In genomic region chr3:108589081-108589997, GRCh38 we compare ENCODE assay signal across 8 cellular contexts. TPM values are rescaled to one million over a fixed set of nuclear protein-coding genes. Genes with fewer than 3 reads are reported as not detected.
A peak's percentile ranks its signal among the peaks of the same experiment; 100 is the strongest.
DNase-seq lines count a peak whose midpoint lies in the region; ATAC-seq, FAIRE-seq and TF ChIP-seq lines count a peak whose summit lies in the region.

Gene CIP2A, minus strand, starts transcription at chr3:108589438. Its CDS starts 63 bp downstream, at chr3:108589375.
A gene with protein sequence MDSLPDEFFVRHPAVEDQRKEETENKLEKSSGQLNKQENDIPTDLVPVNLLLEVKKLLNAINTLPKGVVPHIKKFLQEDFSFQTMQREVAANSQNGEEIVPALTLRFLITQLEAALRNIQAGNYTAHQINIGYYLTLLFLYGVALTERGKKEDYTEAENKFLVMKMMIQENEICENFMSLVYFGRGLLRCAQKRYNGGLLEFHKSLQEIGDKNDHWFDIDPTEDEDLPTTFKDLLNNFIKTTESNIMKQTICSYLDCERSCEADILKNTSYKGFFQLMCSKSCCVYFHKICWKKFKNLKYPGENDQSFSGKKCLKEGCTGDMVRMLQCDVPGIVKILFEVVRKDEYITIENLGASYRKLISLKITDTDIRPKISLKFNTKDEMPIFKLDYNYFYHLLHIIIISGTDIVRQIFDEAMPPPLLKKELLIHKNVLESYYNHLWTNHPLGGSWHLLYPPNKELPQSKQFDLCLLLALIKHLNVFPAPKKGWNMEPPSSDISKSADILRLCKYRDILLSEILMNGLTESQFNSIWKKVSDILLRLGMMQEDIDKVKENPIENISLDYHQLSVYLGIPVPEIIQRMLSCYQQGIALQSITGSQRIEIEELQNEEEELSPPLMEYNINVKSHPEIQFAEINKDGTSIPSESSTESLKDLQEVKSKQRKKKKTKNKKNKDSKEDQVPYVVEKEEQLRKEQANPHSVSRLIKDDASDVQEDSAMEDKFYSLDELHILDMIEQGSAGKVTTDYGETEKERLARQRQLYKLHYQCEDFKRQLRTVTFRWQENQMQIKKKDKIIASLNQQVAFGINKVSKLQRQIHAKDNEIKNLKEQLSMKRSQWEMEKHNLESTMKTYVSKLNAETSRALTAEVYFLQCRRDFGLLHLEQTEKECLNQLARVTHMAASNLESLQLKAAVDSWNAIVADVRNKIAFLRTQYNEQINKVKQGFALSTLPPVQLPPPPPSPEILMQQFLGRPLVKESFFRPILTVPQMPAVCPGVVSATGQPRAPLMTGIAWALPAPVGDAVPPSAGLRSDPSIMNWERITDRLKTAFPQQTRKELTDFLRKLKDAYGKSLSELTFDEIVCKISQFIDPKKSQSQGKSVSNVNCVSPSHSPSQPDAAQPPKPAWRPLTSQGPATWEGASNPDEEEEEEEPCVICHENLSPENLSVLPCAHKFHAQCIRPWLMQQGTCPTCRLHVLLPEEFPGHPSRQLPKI (plus strand): TSS chr3:108589722. CDS start chr3:108605407, 15,685 bp downstream.

- intact Hi-C loops in Caco-2 (cut with micrococcal nuclease; ENCODE audit: unreplicated experiment), result loop anchor here (1.0 kb wide), 1 partner anchor 34 kb away; no protein-coding TSS in a partner anchor

- peak; percentile 93 for ATAC-seq in GM21381 (IDR thresholded peaks at IDR 0.05; ENCODE audit: unreplicated experiment)
- ATAC-seq in effector memory CD8-positive, alpha-beta T cell (replicated peaks), result peak; percentile 75

- peaks cover 11% of the 10 kb centered on the region for H3K36me3 Mint-ChIP-seq in Caco-2 (ENCODE audit: insufficient read depth, unreplicated experiment)
- H3K36me3 Mint-ChIP-seq in effector memory CD8-positive, alpha-beta T cell (ENCODE audit: insufficient read depth), result peaks cover 18% of the 10 kb centered on the region

- DNase-seq in Caco-2, result peak; percentile 95 to 97
- peak; percentile 86 for DNase-seq in HTR-8/SVneo (ENCODE audit: insufficient read length, low spot score)
- DNase-seq in NOMO-1 treated with DMSO at 0.1 percent for 48 hours (lab: John Stamatoyannopoulos, UW; ENCODE audit: unreplicated experiment), result peak; percentile 83
- peak; percentile 68 to 83 (median 72) for DNase-seq in activated CD8-positive, alpha-beta memory T cell treated with anti-CD3 and anti-CD28 coated beads for 48 hours (ENCODE audit: low read depth in 2 of 3, low spot score in 2 of 3)
- DNase-seq in effector memory CD8-positive, alpha-beta T cell, result peak; percentile 80 to 89 (median 81)
- DNase-seq in medulla oblongata (ENCODE audit: extremely low spot score), result peak; percentile 89
- peak; percentile 64 to 82 (median 76) for DNase-seq in stimulated activated CD4-positive, alpha-beta T cell treated with anti-CD3 and anti-CD28 coated beads, TNF-alpha, amount 100 ng/mL, for 48 hours (ENCODE audit: low read depth in 3 of 3)

- peak within 1 kb of the TSS; percentile 88 for H3K4me3 Mint-ChIP-seq in Caco-2 (ENCODE audit: unreplicated experiment)
- H3K4me3 Mint-ChIP-seq in effector memory CD8-positive, alpha-beta T cell, result peak within 1 kb of the TSS; percentile 95 to 97

- peak within 1 kb of the TSS; percentile 95 for H3K4me3 ChIP-seq in Caco-2 (ENCODE audit: low read depth, low read length)

- no peaks in the 10 kb centered on the region for H3K9me3 ChIP-seq in Caco-2

- FAIRE-seq in HTR-8/SVneo (lab: Jason Lieb, UNC), result peak; percentile 31

- H3K36me3 ChIP-seq in Caco-2 (ENCODE audit: control insufficient read depth, insufficient read depth, low read length), result no peaks in the 10 kb centered on the region

- H3K27me3 Mint-ChIP-seq in Caco-2 (ENCODE audit: insufficient read depth, unreplicated experiment), result no peaks in the 10 kb centered on the region
- no peaks in the 10 kb centered on the region for H3K27me3 Mint-ChIP-seq in effector memory CD8-positive, alpha-beta T cell

- no TSS peak for BruUV-seq in Caco-2 (replicated peaks; lab: Mats Ljungman, UMichigan)

- H3K4me1 Mint-ChIP-seq in Caco-2 (ENCODE audit: low read depth, unreplicated experiment), result peaks cover 8% of the 10 kb centered on the region
- peaks cover 17 to 37% of the 10 kb centered on the region in 2 donors for H3K4me1 Mint-ChIP-seq in effector memory CD8-positive, alpha-beta T cell (ENCODE audit: low read depth in 2 of 2)

- no peaks in the 10 kb centered on the region for H3K27me3 ChIP-seq in Caco-2 (replicated peaks; ENCODE audit: control insufficient read depth, insufficient read depth, low read length)

- no peaks in the 10 kb centered on the region for H3K9me3 Mint-ChIP-seq in Caco-2 (ENCODE audit: unreplicated experiment)
- no peaks in the 10 kb centered on the region for H3K9me3 Mint-ChIP-seq in effector memory CD8-positive, alpha-beta T cell

- CTCF ChIA-PET in Caco-2 (lab: Charles Lee), result no interaction called here

- POLR2A ChIA-PET in Caco-2 (lab: Charles Lee), result interaction anchor here (0.7 to 1.7 kb wide), 6 partner anchors 13 to 351 kb away, joined by 3 to 12 read pairs (median 4); no protein-coding TSS in a partner anchor

- H3K4me1 ChIP-seq in Caco-2, result no peaks in the 10 kb centered on the region

- TF ChIP-seq CTCF in Caco-2 (IDR thresholded peaks at IDR 0.05; ENCODE audit: insufficient read depth in 1 of 2, low read depth in 1 of 2, low read length in 1 of 2, severe bottlenecking in 1 of 2, unreplicated experiment in 1 of 2), result no peak

- peak within 1 kb of the TSS; percentile 98 for H3K27ac Mint-ChIP-seq in Caco-2 (ENCODE audit: unreplicated experiment)
- H3K27ac Mint-ChIP-seq in effector memory CD8-positive, alpha-beta T cell, result peak within 1 kb of the TSS; percentile 99 to 100

RNA-seq across cellular contexts. Expression of gene CIP2A, which starts in this region (rescaled TPM):
- total RNA-seq in Caco-2 (2022), result 26.3 and 26.9 TPM in 2 replicates

RNA-seq across cellular contexts. Expression of the second gene that starts in this region (rescaled TPM):
- 20.9 and 21.2 TPM in 2 replicates for total RNA-seq in Caco-2 (2022)

Comparison
In these comparisons a context has a peak if more than half of its experiments do, and no peak if none do; other contexts are left out.
1. Peak in every context shown above with its lines: DNase-seq, ATAC-seq and H3K4me3 ChIP-seq.